Comparison of ENCODE assay signal across 1 cellular context in the genomic region with DNA sequence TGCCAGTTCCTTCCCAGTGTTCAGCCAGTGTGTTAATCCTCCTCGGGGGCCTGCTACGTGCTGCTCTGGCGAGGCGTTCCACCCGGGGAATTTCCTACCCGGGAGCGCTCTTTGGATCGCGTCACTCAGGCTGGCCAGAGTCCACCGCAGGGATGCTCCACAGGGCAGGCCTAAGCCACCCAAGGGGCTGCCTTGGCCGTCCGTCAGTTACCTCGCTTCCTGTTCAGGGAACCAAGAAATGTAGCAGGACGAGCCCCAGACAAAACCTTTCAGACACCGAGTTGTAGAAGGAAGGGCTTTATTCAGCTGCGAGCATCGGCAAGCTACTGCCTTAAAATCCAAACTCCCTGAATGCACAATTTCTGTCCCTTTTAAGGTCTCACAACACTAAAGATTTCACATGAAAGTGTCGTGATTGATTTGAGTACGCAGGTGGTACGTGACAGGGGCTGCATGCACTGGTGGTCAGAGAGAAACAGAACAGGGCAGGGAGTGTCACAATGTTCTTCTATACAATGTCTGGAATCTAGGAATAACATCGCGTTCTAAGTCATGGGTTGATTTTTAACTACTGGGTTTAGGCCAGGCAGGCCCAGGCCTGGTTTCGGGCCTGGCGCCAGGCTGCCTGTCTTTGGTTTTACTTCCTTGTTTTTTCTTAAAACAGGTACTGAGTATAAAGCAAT.
TF ChIP-seq lines count a peak whose summit lies in the region.

No MANE protein-coding gene starts in this region.

TF ChIP-seq in HepG2, 621 proteins besides CTCF, POLR2A, EP300 and RAD21 (continued from another document and continues in another):
- TF ChIP-seq, protein P1, sequence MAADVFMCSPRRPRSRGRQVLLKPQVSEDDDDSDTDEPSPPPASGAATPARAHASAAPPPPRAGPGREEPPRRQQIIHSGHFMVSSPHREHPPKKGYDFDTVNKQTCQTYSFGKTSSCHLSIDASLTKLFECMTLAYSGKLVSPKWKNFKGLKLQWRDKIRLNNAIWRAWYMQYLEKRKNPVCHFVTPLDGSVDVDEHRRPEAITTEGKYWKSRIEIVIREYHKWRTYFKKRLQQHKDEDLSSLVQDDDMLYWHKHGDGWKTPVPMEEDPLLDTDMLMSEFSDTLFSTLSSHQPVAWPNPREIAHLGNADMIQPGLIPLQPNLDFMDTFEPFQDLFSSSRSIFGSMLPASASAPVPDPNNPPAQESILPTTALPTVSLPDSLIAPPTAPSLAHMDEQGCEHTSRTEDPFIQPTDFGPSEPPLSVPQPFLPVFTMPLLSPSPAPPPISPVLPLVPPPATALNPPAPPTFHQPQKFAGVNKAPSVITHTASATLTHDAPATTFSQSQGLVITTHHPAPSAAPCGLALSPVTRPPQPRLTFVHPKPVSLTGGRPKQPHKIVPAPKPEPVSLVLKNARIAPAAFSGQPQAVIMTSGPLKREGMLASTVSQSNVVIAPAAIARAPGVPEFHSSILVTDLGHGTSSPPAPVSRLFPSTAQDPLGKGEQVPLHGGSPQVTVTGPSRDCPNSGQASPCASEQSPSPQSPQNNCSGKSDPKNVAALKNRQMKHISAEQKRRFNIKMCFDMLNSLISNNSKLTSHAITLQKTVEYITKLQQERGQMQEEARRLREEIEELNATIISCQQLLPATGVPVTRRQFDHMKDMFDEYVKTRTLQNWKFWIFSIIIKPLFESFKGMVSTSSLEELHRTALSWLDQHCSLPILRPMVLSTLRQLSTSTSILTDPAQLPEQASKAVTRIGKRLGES (CRISPR knock-in tag; IDR thresholded peaks at IDR 0.05; ENCODE audit: borderline replicate concordance): no peak
- TF ChIP-seq ZBTB38 (CRISPR knock-in tag; IDR thresholded peaks at IDR 0.05) (peak; percentile 88), RNF2 (conservative IDR thresholded peaks at IDR 0.05; ENCODE audit: low read depth) (no peak), DMAP1 (CRISPR knock-in tag; IDR thresholded peaks at IDR 0.05) (peak; percentile 65; the same call in 1 of the 2 replicates), KAT7 (CRISPR knock-in tag; IDR thresholded peaks at IDR 0.05; ENCODE audit: borderline replicate concordance) (no peak; the same call in 1 of the 2 replicates), ZNF20 (CRISPR knock-in tag; IDR thresholded peaks at IDR 0.05) (no peak), IKZF4 (CRISPR knock-in tag; IDR thresholded peaks at IDR 0.05; ENCODE audit: borderline replicate concordance, low read depth, not compliant biosample characterization) (no peak), FOXC1 (CRISPR knock-in tag; IDR thresholded peaks at IDR 0.05; ENCODE audit: borderline replicate concordance) (peak; percentile 78; the same call in 1 of the 2 replicates), EZH2 (conservative IDR thresholded peaks at IDR 0.05; ENCODE audit: low read depth, low read length) (no peak), SPEN (CRISPR knock-in tag; IDR thresholded peaks at IDR 0.05; ENCODE audit: low read depth) (peak; percentile 79), PITX1 (CRISPR knock-in tag; IDR thresholded peaks at IDR 0.05) (peak; percentile 97), MAF1 (CRISPR knock-in tag; IDR thresholded peaks at IDR 0.05; ENCODE audit: borderline replicate concordance) (no peak), ZNF567 (CRISPR knock-in tag; IDR thresholded peaks at IDR 0.05; ENCODE audit: borderline replicate concordance) (peak; percentile 16; the same call in 1 of the 2 replicates), ZNF317 (CRISPR knock-in tag; IDR thresholded peaks at IDR 0.05) (no peak; the same call in 1 of the 2 replicates), ZNF383 (CRISPR knock-in tag; IDR thresholded peaks at IDR 0.05; ENCODE audit: borderline replicate concordance) (no peak), ZNF33A (CRISPR knock-in tag; IDR thresholded peaks at IDR 0.05; ENCODE audit: borderline replicate concordance) (no peak), ZNF329 (CRISPR knock-in tag; IDR thresholded peaks at IDR 0.05; ENCODE audit: low read depth) (no peak), BRD4 (CRISPR knock-in tag; IDR thresholded peaks at IDR 0.05) (0 out of 2 replicates have a peak, but pooled peaks have one; percentile 17), PLRG1 (conservative IDR thresholded peaks at IDR 0.05) (no peak), ZNF446 (CRISPR knock-in tag; IDR thresholded peaks at IDR 0.05) (no peak), ZFP36 (IDR thresholded peaks at IDR 0.05; ENCODE audit: borderline replicate concordance, low read depth, low read length, partially characterized antibody) (no peak), RBM39 (IDR thresholded peaks at IDR 0.05; ENCODE audit: low read depth, low read length, poor library complexity, severe bottlenecking) (no peak), CENPT (CRISPR knock-in tag; IDR thresholded peaks at IDR 0.05; ENCODE audit: low read depth) (no peak), BHLHE40 (IDR thresholded peaks at IDR 0.05; ENCODE audit: low read length) (no peak), ZFAT (CRISPR knock-in tag; conservative IDR thresholded peaks at IDR 0.05) (no peak)
- TF ChIP-seq, protein P2, sequence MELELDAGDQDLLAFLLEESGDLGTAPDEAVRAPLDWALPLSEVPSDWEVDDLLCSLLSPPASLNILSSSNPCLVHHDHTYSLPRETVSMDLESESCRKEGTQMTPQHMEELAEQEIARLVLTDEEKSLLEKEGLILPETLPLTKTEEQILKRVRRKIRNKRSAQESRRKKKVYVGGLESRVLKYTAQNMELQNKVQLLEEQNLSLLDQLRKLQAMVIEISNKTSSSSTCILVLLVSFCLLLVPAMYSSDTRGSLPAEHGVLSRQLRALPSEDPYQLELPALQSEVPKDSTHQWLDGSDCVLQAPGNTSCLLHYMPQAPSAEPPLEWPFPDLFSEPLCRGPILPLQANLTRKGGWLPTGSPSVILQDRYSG (CRISPR knock-in tag; IDR thresholded peaks at IDR 0.05): no peak
- TF ChIP-seq, protein P3, sequence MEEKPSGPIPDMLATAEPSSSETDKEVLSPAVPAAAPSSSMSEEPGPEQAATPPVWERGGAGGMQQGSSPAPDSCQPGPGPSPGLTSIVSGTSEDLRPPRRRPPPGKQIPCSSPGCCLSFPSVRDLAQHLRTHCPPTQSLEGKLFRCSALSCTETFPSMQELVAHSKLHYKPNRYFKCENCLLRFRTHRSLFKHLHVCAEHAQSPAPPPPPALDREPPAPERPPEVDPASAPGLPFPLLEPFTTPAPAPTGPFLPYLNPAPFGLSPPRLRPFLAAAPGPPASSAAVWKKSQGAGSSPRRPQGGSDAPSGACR (CRISPR knock-in tag; IDR thresholded peaks at IDR 0.05): peak; percentile 90; the same call in 1 of the 2 replicates
- TF ChIP-seq, protein P4, sequence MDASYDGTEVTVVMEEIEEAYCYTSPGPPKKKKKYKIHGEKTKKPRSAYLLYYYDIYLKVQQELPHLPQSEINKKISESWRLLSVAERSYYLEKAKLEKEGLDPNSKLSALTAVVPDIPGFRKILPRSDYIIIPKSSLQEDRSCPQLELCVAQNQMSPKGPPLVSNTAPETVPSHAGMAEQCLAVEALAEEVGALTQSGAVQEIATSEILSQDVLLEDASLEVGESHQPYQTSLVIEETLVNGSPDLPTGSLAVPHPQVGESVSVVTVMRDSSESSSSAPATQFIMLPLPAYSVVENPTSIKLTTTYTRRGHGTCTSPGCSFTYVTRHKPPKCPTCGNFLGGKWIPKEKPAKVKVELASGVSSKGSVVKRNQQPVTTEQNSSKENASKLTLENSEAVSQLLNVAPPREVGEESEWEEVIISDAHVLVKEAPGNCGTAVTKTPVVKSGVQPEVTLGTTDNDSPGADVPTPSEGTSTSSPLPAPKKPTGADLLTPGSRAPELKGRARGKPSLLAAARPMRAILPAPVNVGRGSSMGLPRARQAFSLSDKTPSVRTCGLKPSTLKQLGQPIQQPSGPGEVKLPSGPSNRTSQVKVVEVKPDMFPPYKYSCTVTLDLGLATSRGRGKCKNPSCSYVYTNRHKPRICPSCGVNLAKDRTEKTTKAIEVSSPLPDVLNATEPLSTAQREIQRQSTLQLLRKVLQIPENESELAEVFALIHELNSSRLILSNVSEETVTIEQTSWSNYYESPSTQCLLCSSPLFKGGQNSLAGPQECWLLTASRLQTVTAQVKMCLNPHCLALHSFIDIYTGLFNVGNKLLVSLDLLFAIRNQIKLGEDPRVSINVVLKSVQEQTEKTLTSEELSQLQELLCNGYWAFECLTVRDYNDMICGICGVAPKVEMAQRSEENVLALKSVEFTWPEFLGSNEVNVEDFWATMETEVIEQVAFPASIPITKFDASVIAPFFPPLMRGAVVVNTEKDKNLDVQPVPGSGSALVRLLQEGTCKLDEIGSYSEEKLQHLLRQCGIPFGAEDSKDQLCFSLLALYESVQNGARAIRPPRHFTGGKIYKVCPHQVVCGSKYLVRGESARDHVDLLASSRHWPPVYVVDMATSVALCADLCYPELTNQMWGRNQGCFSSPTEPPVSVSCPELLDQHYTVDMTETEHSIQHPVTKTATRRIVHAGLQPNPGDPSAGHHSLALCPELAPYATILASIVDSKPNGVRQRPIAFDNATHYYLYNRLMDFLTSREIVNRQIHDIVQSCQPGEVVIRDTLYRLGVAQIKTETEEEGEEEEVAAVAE (CRISPR knock-in tag; IDR thresholded peaks at IDR 0.05; ENCODE audit: borderline replicate concordance): no peak; the same call in 1 of the 2 replicates
- TF ChIP-seq, protein P5, sequence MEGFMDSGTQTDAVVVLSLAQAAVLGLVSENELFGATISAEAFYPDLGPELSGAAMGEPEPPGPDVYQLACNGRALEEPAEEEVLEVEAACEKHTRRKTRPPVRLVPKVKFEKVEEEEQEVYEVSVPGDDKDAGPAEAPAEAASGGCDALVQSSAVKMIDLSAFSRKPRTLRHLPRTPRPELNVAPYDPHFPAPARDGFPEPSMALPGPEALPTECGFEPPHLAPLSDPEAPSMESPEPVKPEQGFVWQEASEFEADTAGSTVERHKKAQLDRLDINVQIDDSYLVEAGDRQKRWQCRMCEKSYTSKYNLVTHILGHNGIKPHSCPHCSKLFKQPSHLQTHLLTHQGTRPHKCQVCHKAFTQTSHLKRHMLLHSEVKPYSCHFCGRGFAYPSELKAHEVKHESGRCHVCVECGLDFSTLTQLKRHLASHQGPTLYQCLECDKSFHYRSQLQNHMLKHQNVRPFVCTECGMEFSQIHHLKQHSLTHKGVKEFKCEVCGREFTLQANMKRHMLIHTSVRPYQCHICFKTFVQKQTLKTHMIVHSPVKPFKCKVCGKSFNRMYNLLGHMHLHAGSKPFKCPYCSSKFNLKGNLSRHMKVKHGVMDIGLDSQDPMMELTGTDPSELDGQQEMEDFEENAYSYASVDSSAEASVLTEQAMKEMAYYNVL (CRISPR knock-in tag; IDR thresholded peaks at IDR 0.05; ENCODE audit: borderline replicate concordance): no peak; the same call in 1 of the 2 replicates
- TF ChIP-seq, protein P6, sequence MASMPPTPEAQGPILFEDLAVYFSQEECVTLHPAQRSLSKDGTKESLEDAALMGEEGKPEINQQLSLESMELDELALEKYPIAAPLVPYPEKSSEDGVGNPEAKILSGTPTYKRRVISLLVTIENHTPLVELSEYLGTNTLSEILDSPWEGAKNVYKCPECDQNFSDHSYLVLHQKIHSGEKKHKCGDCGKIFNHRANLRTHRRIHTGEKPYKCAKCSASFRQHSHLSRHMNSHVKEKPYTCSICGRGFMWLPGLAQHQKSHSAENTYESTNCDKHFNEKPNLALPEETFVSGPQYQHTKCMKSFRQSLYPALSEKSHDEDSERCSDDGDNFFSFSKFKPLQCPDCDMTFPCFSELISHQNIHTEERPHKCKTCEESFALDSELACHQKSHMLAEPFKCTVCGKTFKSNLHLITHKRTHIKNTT (CRISPR knock-in tag; IDR thresholded peaks at IDR 0.05): no peak
- TF ChIP-seq, protein P7, sequence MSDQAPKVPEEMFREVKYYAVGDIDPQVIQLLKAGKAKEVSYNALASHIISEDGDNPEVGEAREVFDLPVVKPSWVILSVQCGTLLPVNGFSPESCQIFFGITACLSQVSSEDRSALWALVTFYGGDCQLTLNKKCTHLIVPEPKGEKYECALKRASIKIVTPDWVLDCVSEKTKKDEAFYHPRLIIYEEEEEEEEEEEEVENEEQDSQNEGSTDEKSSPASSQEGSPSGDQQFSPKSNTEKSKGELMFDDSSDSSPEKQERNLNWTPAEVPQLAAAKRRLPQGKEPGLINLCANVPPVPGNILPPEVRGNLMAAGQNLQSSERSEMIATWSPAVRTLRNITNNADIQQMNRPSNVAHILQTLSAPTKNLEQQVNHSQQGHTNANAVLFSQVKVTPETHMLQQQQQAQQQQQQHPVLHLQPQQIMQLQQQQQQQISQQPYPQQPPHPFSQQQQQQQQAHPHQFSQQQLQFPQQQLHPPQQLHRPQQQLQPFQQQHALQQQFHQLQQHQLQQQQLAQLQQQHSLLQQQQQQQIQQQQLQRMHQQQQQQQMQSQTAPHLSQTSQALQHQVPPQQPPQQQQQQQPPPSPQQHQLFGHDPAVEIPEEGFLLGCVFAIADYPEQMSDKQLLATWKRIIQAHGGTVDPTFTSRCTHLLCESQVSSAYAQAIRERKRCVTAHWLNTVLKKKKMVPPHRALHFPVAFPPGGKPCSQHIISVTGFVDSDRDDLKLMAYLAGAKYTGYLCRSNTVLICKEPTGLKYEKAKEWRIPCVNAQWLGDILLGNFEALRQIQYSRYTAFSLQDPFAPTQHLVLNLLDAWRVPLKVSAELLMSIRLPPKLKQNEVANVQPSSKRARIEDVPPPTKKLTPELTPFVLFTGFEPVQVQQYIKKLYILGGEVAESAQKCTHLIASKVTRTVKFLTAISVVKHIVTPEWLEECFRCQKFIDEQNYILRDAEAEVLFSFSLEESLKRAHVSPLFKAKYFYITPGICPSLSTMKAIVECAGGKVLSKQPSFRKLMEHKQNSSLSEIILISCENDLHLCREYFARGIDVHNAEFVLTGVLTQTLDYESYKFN (CRISPR knock-in tag; conservative IDR thresholded peaks at IDR 0.05): peak; percentile 76
- TF ChIP-seq, protein P8, sequence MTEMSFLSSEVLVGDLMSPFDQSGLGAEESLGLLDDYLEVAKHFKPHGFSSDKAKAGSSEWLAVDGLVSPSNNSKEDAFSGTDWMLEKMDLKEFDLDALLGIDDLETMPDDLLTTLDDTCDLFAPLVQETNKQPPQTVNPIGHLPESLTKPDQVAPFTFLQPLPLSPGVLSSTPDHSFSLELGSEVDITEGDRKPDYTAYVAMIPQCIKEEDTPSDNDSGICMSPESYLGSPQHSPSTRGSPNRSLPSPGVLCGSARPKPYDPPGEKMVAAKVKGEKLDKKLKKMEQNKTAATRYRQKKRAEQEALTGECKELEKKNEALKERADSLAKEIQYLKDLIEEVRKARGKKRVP (CRISPR knock-in tag; IDR thresholded peaks at IDR 0.05): no peak
- TF ChIP-seq, protein P9, sequence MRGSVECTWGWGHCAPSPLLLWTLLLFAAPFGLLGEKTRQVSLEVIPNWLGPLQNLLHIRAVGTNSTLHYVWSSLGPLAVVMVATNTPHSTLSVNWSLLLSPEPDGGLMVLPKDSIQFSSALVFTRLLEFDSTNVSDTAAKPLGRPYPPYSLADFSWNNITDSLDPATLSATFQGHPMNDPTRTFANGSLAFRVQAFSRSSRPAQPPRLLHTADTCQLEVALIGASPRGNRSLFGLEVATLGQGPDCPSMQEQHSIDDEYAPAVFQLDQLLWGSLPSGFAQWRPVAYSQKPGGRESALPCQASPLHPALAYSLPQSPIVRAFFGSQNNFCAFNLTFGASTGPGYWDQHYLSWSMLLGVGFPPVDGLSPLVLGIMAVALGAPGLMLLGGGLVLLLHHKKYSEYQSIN (CRISPR knock-in tag; IDR thresholded peaks at IDR 0.05; ENCODE audit: borderline replicate concordance): no peak
- TF ChIP-seq, protein P10, sequence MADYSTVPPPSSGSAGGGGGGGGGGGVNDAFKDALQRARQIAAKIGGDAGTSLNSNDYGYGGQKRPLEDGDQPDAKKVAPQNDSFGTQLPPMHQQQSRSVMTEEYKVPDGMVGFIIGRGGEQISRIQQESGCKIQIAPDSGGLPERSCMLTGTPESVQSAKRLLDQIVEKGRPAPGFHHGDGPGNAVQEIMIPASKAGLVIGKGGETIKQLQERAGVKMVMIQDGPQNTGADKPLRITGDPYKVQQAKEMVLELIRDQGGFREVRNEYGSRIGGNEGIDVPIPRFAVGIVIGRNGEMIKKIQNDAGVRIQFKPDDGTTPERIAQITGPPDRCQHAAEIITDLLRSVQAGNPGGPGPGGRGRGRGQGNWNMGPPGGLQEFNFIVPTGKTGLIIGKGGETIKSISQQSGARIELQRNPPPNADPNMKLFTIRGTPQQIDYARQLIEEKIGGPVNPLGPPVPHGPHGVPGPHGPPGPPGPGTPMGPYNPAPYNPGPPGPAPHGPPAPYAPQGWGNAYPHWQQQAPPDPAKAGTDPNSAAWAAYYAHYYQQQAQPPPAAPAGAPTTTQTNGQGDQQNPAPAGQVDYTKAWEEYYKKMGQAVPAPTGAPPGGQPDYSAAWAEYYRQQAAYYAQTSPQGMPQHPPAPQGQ (CRISPR knock-in tag; IDR thresholded peaks at IDR 0.05; ENCODE audit: borderline replicate concordance): no peak
